8 cellular contexts compared by ENCODE assay signal in genomic region chr1:205591522-205592351, GRCh38. TPM values are rescaled to one million over a fixed set of nuclear protein-coding genes. Genes with fewer than 3 reads are reported as not detected.
A peak's percentile ranks its signal among the peaks of the same experiment; 100 is the strongest.
DNase-seq lines count a peak whose midpoint lies in the region; ATAC-seq, FAIRE-seq and TF ChIP-seq lines count a peak whose summit lies in the region.

No MANE protein-coding gene starts in this region.

- ATAC-seq in HG02798 (IDR thresholded peaks at IDR 0.05; ENCODE audit: poor library complexity, unreplicated experiment) (peak; percentile 75), T-cell (replicated peaks in 1 of 4) (peak; percentile 83 to 89 (median 88)), left ventricle myocardium superior (peak; percentile 95), psoas muscle (peak; percentile 95 to 98 (median 96))

- H3K9me3 Mint-ChIP-seq in T-cell: no peaks in the 10 kb centered on the region

- peak overlapping the region; percentile 86 to 88 for H3K27ac Mint-ChIP-seq in T-cell

- intact Hi-C loops in left ventricle myocardium superior (cut with micrococcal nuclease): no loop called here
- intact Hi-C loops in psoas muscle (cut with DNase I): loop anchor here (1.0 to 10.0 kb wide), 4 partner anchors 41 to 383 kb away; partner anchors contain the start of gene ELK4 (in 2 of the 2)

- 2 to 3% (median 2%) methylated on average over 33 to 40 of the region's 40 CpGs for WGBS in psoas muscle, 3 donors

- H3K4me3 ChIP-seq in GM12865 (ENCODE audit: low read depth, low read length) (peak overlapping the region; percentile 66), psoas muscle (peak overlapping the region; percentile 53)

- no peak for FAIRE-seq in urothelium cell line (lab: Jason Lieb, UNC)

- H3K4me1 ChIP-seq in psoas muscle: no peaks in the 10 kb centered on the region

- H3K36me3 ChIP-seq in psoas muscle (ENCODE audit: insufficient read depth in 1 of 2, low read depth in 1 of 2): no peaks in the 10 kb centered on the region

- TF ChIP-seq CTCF in GM12865 (IDR thresholded peaks at IDR 0.05; ENCODE audit: insufficient read depth, low read depth, low read length, missing control alignments): peak; percentile 97
- TF ChIP-seq CTCF in psoas muscle (IDR thresholded peaks at IDR 0.05): peak; percentile 99

- no peaks in the 10 kb centered on the region for H3K9me3 ChIP-seq in psoas muscle

- POLR2A ChIA-PET in T-cell (lab: Charles Lee): interaction anchor here (0.5 to 1.4 kb wide), 8 partner anchors 17 to 306 kb away, joined by 3 to 13 read pairs (median 5); partner anchors contain the start of gene ELK4 (in 1 of the 2)

- CTCF ChIA-PET in T-cell (lab: Charles Lee): interaction anchor here (0.6 to 8.4 kb wide), 26 partner anchors 10 to 468 kb away, joined by 3 to 142 read pairs (median 4); partner anchors contain the start of gene ELK4 (in 2 of the 2)

- DNase-seq in GM12865 (ENCODE audit: low read depth) (peak; percentile 90), NCI-H1436 treated with DMSO at 0.1 percent for 48 hours (lab: John Stamatoyannopoulos, UW) (peak; percentile 78), T-cell (peak; percentile 72 to 94 (median 86)), amniotic epithelial cell (ENCODE audit: low read depth) (peak; percentile 65), left ventricle myocardium superior (peak; percentile 90), psoas muscle (peak; percentile 84 to 91), urothelium cell line (ENCODE audit: low spot score) (peak; percentile 88)

- H3K27ac ChIP-seq in psoas muscle: no peak overlapping the region

- H3K36me3 Mint-ChIP-seq in T-cell: peaks cover 1% of the 10 kb centered on the region

- H3K27me3 ChIP-seq in psoas muscle (ENCODE audit: insufficient read depth in 3 of 3, low read length in 2 of 3): no peaks in the 10 kb centered on the region

- peak overlapping the region; percentile 74 to 89 (median 79) for H3K4me3 Mint-ChIP-seq in T-cell

- H3K4me1 Mint-ChIP-seq in T-cell: peaks cover 40 to 54% (median 51%) of the 10 kb centered on the region in 3 donors

- no peaks in the 10 kb centered on the region for H3K27me3 Mint-ChIP-seq in T-cell

RNA-seq across cellular contexts. Expression of gene ELK4, which starts 40.1 kb away (rescaled TPM):
- 100 to 1,000 TPM; 131 to 185 (median 173) TPM for total RNA-seq in T-cell
- 40.5 TPM for total RNA-seq in left ventricle myocardium superior
- 10 to 100 TPM; 34.4 to 67.8 (median 43.7) TPM for total RNA-seq in psoas muscle
- 10 to 100 TPM in 2 of 3 donors, 1 to 10 TPM in 1; 5.5 to 18.6 (median 11.2) TPM for polyA plus RNA-seq in psoas muscle
